26 cellular contexts compared by ENCODE assay signal in the genomic region with DNA sequence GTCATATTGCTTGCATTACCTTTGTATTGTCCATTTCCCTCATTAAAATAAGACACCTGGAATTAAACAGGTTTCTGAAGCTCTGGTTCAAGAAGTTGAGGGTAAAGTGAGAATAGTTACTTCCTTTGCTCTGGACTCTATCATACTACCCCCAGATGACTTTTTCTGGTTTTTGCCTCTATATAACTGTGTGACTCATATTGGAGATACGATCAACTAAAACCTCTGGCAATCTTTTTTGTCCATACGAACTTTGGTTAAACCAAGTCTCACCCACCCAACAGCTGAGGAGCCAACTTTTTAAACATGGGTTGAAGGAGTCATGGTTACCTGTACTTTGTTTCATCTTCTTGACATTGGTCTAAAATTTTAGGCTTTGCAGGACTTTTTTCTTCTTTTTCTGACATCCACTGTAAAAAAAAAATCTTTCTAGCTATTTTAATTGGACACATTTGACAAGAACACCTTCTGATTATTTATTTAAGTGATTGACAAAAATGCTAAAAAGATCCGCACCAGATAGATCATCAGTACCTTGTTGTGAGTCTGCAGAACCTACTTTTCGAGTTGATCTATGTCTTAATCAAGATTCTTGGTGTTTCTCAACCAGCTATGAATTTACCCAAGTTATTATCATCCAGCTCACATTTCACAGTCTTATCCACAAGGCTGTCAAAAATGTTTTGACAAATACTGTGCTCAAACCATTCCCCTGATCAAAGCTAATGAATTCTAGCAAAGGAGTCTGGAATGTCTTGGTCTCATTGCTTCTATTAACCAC.
"Had no signal": no experiment of that assay in that cellular context is flagged by ENCODE, and none has a peak within 500 bp of the region (broad histone marks: within the 10 kb centered on the region; RNA-seq: fewer than 3 reads in every experiment).

No MANE protein-coding gene starts in this region.

- H3K27me3 ChIP-seq: adrenal gland, Peyer's patch, SJSA1 had no signal

- H3K36me3 ChIP-seq: adrenal gland, Peyer's patch, SJSA1 had no signal

- DNase-seq: activated CD4-positive, alpha-beta T cell treated with anti-CD3 and anti-CD28 coated beads, Interleukin-2, amount 10 ng/mL, durations not matched to agents 24 days and 14 days; activated CD4-positive, alpha-beta T cell treated with anti-CD3 and anti-CD28 coated beads, Interleukin-2, amount 50 U/mL, for 4 hours; activated CD8-positive, alpha-beta T cell treated with anti-CD3 and anti-CD28 coated beads for 36 hours; activated gamma-delta T cell; activated naive CD4-positive, alpha-beta T cell treated with Interleukin-2 at 50 U/mL for 16 hours; activated T-cell treated with anti-CD3 and anti-CD28 coated beads, Interleukin-2, amount 50 U/mL, for 24 hours; adrenal gland; caudate nucleus; cerebellar nuclear complex; NCI-H1048; NCI-H1105 treated with DMSO at 0.1 percent for 48 hours; NCI-H1436; NCI-H1694; NCI-H1930; NCI-H2081 treated with DMSO at 0.1 percent for 48 hours; NCI-H345; NCI-H526; NCI-H748 treated with DMSO at 0.1 percent for 48 hours; NK-92 treated with Interleukin-12 subunit alpha and Interleukin-12 subunit beta, amount 100 ng/mL, for 24 hours; Peyer's patch; RPMI8226; SHP77 treated with DMSO at 0.1 percent for 48 hours; SK-N-SH had no signal

- H3K4me3 ChIP-seq: adrenal gland, Peyer's patch, SJSA1 had no signal

- H3K4me2 ChIP-seq: SK-N-SH had no signal

- H3K9me3 ChIP-seq: adrenal gland, Peyer's patch, SJSA1, SK-N-SH had no signal

- ATAC-seq: activated CD8-positive, alpha-beta T cell treated with anti-CD3 and anti-CD28 coated beads for 36 hours had no signal

- FAIRE-seq: astrocyte, bronchial epithelial cell had no signal

- H3K9ac ChIP-seq: SK-N-SH had no signal

- H3K27ac ChIP-seq: adrenal gland, Peyer's patch, SJSA1 had no signal

- H3K4me1 ChIP-seq: adrenal gland, Peyer's patch had no signal
